In the genomic region with DNA sequence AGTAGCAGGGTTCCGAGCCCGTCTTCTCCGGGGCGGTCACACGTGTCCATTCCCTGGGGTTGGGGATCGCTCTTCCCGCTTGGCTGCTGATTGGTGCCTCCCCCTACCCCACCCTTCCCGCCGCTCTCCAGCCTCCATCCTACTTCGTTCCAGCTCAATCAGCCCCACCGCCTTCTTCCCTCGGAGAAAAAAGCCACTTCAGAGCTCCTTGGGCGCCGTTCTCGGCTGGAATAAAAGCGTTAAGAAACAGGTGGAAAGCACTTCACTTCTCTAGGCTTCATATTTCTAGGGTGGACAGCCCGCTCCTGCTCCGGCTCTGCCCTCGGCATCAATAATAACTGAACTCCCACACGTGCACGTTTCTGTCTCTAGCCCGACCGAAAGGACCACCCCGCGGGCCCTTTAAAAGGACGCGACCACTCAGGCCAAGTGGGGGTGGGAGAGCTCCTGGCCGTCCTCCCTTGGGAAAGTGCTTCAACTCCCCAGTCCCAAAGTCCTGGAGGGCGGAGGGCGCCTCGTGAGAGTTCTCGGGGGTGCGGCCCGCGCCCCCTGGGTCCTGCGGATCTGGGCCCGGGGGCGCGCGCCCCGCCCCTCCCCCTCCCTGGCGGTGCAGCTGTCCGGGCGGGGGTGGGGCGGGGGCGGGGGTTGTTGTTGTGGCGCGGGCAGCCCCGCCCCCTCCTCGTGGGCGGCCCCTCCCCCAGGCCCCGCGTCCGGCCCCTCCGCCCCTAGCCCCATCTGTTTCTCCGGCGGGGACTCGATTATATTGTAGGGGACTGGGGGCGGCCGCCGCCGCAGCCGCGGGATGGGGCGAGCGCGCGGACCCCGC, we compare ENCODE assay signal across 8 cellular contexts.
DNase-seq lines count a peak whose midpoint lies in the region; ATAC-seq and TF ChIP-seq lines count a peak whose summit lies in the region.

A gene (plus strand): TSS at position 734 of the 826 bp plus-strand sequence. CDS start 324 bp downstream, outside the sequence.

- H3K27ac Mint-ChIP-seq in stimulated activated naive B cell treated with anti-CD40 and anti-IgM and Interleukin-4, amounts not matched to agents 10 μg/mL and 1 μg/mL and 100 μg/mL, for 72 hours, result no peak within 1 kb of the TSS

- ATAC-seq in stimulated activated naive B cell treated with anti-CD40 and anti-IgM and Interleukin-4, amounts not matched to agents 10 μg/mL and 1 μg/mL and 100 μg/mL, for 72 hours (replicated peaks), result peak; percentile 26 to 52
- ATAC-seq in HG02970 (IDR thresholded peaks at IDR 0.05; ENCODE audit: low FRiP score, unreplicated experiment), result no peak

- POLR2A ChIA-PET in GM10248 (lab: Yijun Ruan, JAX), result no interaction called here

- CTCF ChIA-PET in GM10248 (lab: Yijun Ruan, JAX), result interaction anchor here (1.7 kb wide), 1 partner anchor 197 kb away, joined by 5 read pairs; no protein-coding TSS in a partner anchor

- DNase-seq in activated T-cell treated with anti-CD3 and anti-CD28 coated beads, Interleukin-2, amount 50 U/mL, for 1 hour, result peak; percentile 21
- DNase-seq in activated T-cell treated with anti-CD3 and anti-CD28 coated beads for 4 hours (no peak), NCI-H82 (lab: John Stamatoyannopoulos, UW) (peak; percentile 85), cardiac fibroblast (ENCODE audit: low read depth in 2 of 2) (peak; percentile 61 to 67), left kidney (ENCODE audit: low read depth, low spot score) (peak; percentile 96), GM10248 (ENCODE audit: extremely low spot score) (no peak)
- peak; percentile 11 for DNase-seq in stimulated activated naive B cell treated with anti-CD40 and anti-IgM and Interleukin-4, amounts not matched to agents 10 μg/mL and 1 μg/mL and 100 μg/mL, for 72 hours

- peaks cover 22 to 36% of the 10 kb centered on the region in 2 donors for H3K4me1 Mint-ChIP-seq in stimulated activated naive B cell treated with anti-CD40 and anti-IgM and Interleukin-4, amounts not matched to agents 10 μg/mL and 1 μg/mL and 100 μg/mL, for 72 hours

- H3K4me3 ChIP-seq in cardiac fibroblast (replicated peaks in 1 of 2; ENCODE audit: low read depth in 2 of 2, low read length in 2 of 2), result peak within 1 kb of the TSS; percentile 59 to 61

- H3K9me3 Mint-ChIP-seq in stimulated activated naive B cell treated with anti-CD40 and anti-IgM and Interleukin-4, amounts not matched to agents 10 μg/mL and 1 μg/mL and 100 μg/mL, for 72 hours, result no peaks in the 10 kb centered on the region

- no peaks in the 10 kb centered on the region for H3K36me3 Mint-ChIP-seq in stimulated activated naive B cell treated with anti-CD40 and anti-IgM and Interleukin-4, amounts not matched to agents 10 μg/mL and 1 μg/mL and 100 μg/mL, for 72 hours

- peaks cover 31 to 51% of the 10 kb centered on the region in 2 donors for H3K27me3 Mint-ChIP-seq in stimulated activated naive B cell treated with anti-CD40 and anti-IgM and Interleukin-4, amounts not matched to agents 10 μg/mL and 1 μg/mL and 100 μg/mL, for 72 hours

- no peak for TF ChIP-seq CTCF in cardiac fibroblast (IDR thresholded peaks at IDR 0.05; ENCODE audit: low read depth, low read length)
- no peak for TF ChIP-seq CTCF in GM10248 (IDR thresholded peaks at IDR 0.05; ENCODE audit: control extremely low read depth, extremely low read depth, low read depth, missing control alignments)

- peak within 1 kb of the TSS; percentile 75 to 78 for H3K4me3 Mint-ChIP-seq in stimulated activated naive B cell treated with anti-CD40 and anti-IgM and Interleukin-4, amounts not matched to agents 10 μg/mL and 1 μg/mL and 100 μg/mL, for 72 hours

Comparison
In these comparisons a context has a peak if more than half of its experiments do, and no peak if none do; other contexts are left out.
1. DNase-seq: peak in activated T-cell treated with anti-CD3 and anti-CD28 coated beads, Interleukin-2, amount 50 U/mL, for 1 hour (single experiment), NCI-H82 (single experiment), cardiac fibroblast (2 of 2), left kidney (single experiment) and stimulated activated naive B cell treated with anti-CD40 and anti-IgM and Interleukin-4, amounts not matched to agents 10 μg/mL and 1 μg/mL and 100 μg/mL, for 72 hours (single experiment); none in activated T-cell treated with anti-CD3 and anti-CD28 coated beads for 4 hours (single experiment) and GM10248 (single experiment).